9 cellular contexts compared by ENCODE assay signal in genomic region chr5:65760504-65761275, GRCh38. TPM values are rescaled to one million over a fixed set of nuclear protein-coding genes. Genes with fewer than 3 reads are reported as not detected.
DNase-seq lines count a peak whose midpoint lies in the region; ATAC-seq lines count a peak whose summit lies in the region.
"Had no signal": no experiment of that assay in that cellular context is flagged by ENCODE, and none has a peak within 500 bp of the region (broad histone marks: within the 10 kb centered on the region; RNA-seq: fewer than 3 reads in every experiment).

No MANE protein-coding gene starts in this region.

- H3K4me3 Mint-ChIP-seq in activated T-helper 17 cell treated with anti-CD3 and anti-CD28 coated beads, Interleukin-2, amount 50 U/mL, for 72 hours, result no peak overlapping the region

- in situ Hi-C loops in KBM-7 (cut with MboI; ENCODE audit: low pct_unique_long_range_greater_than_20kb, low sequenced_read_pairs), result no loop called here

- no peaks in the 10 kb centered on the region for H3K27me3 Mint-ChIP-seq in activated T-helper 17 cell treated with anti-CD3 and anti-CD28 coated beads, Interleukin-2, amount 50 U/mL, for 72 hours

- ATAC-seq in activated T-helper 17 cell treated with anti-CD3 and anti-CD28 coated beads, Interleukin-2, amount 50 U/mL, for 72 hours (replicated peaks), result peak; percentile 72
- no peak for ATAC-seq in GM19023 (IDR thresholded peaks at IDR 0.05; ENCODE audit: unreplicated experiment)

- DNase-seq in NCI-H2196 (lab: John Stamatoyannopoulos, UW; ENCODE audit: unreplicated experiment) (peak; percentile 12), NCI-H2196 treated with DMSO at 0.1 percent for 48 hours (lab: John Stamatoyannopoulos, UW; ENCODE audit: unreplicated experiment) (no peak), KBM-7 (peak; percentile 35), hepatic stellate cell (ENCODE audit: low spot score) (peak; percentile 16), substantia nigra (lab: John Stamatoyannopoulos, UW) (peak in 39 of 49 donors; percentile 5 to 82 (median 44)), SIG-M5 treated with dmso at 0.1 percent for 504 hours (lab: John Stamatoyannopoulos, UW; ENCODE audit: unreplicated experiment) (no peak)

- H3K27ac ChIP-seq in substantia nigra (ENCODE audit: low read depth, low read length, poor library complexity, severe bottlenecking), result no peak overlapping the region
- H3K27ac ChIP-seq: BLaER1 treated with 17β-estradiol and CSF1 and Interleukin-3, amounts not matched to agents 10 nM and 100 nM had no signal

- no peaks in the 10 kb centered on the region for H3K9me3 Mint-ChIP-seq in activated T-helper 17 cell treated with anti-CD3 and anti-CD28 coated beads, Interleukin-2, amount 50 U/mL, for 72 hours

- H3K4me1 Mint-ChIP-seq in activated T-helper 17 cell treated with anti-CD3 and anti-CD28 coated beads, Interleukin-2, amount 50 U/mL, for 72 hours, result peaks cover 5% of the 10 kb centered on the region

- no peaks in the 10 kb centered on the region for H3K36me3 Mint-ChIP-seq in activated T-helper 17 cell treated with anti-CD3 and anti-CD28 coated beads, Interleukin-2, amount 50 U/mL, for 72 hours (ENCODE audit: low read depth)

- no peak overlapping the region for H3K27ac Mint-ChIP-seq in activated T-helper 17 cell treated with anti-CD3 and anti-CD28 coated beads, Interleukin-2, amount 50 U/mL, for 72 hours

RNA-seq across cellular contexts. Expression of gene NLN, which starts 38.7 kb away (rescaled TPM):
- total RNA-seq in activated T-helper 17 cell treated with anti-CD3 and anti-CD28 coated beads, Interleukin-2, amount 50 U/mL, for 72 hours, result 10 to 100 TPM; 13.5 to 32.2 TPM

RNA-seq across cellular contexts. Expression of gene SGTB, which starts 38.8 kb away (rescaled TPM):
- 10 to 100 TPM; 14.9 to 18.4 TPM for total RNA-seq in activated T-helper 17 cell treated with anti-CD3 and anti-CD28 coated beads, Interleukin-2, amount 50 U/mL, for 72 hours

Comparison
In these comparisons a context has a peak if more than half of its experiments do, and no peak if none do; other contexts are left out.
1. DNase-seq: peak in NCI-H2196 (single experiment), KBM-7 (single experiment), hepatic stellate cell (single experiment) and substantia nigra (39 of 49); none in NCI-H2196 treated with DMSO at 0.1 percent for 48 hours (single experiment) and SIG-M5 treated with dmso at 0.1 percent for 504 hours (single experiment).